ENCODE assay signal across 2 cellular contexts in the genomic region with DNA sequence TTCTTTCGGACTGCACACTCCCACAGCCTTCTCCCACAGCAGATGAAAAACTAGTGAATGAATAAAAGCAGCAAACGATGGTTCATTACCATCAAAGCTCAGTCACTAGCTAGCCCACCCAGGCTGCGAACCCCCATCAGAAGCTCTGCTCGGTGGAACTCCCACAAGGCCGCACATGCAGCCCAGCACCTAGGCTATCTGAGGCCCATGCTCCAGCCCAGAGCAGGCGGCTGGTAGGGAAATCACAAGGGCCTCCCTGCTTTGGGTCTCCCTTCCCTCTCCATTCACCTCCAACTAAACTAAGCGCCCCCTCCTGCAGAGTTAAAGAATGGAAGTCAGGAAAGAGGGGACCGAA.
TF ChIP-seq lines count a peak whose summit lies in the region.

No MANE protein-coding gene starts in this region.

TF ChIP-seq in IMR-90, 13 proteins besides CTCF, POLR2A, EP300 and RAD21:
- TF ChIP-seq RCOR1 (IDR thresholded peaks at IDR 0.05; ENCODE audit: insufficient replicate concordance, low read length), result no peak
- no peak for TF ChIP-seq NFE2L2 (IDR thresholded peaks at IDR 0.05; ENCODE audit: low read depth, low read length)
- no peak for TF ChIP-seq RFX5 (IDR thresholded peaks at IDR 0.05; ENCODE audit: low read depth, low read length)

TF ChIP-seq in H1, 55 proteins besides CTCF, POLR2A, EP300 and RAD21:
- TF ChIP-seq GABPA (IDR thresholded peaks at IDR 0.05; ENCODE audit: borderline replicate concordance, insufficient read depth, low read length) (no peak), ATF2 (IDR thresholded peaks at IDR 0.05; ENCODE audit: low read length) (no peak), TCF12 (IDR thresholded peaks at IDR 0.05; ENCODE audit: low read depth, low read length) (no peak), JUN (IDR thresholded peaks at IDR 0.05; ENCODE audit: low read depth, low read length) (no peak), TAF7 (optimal IDR thresholded peaks at IDR 0.05; ENCODE audit: borderline replicate concordance, low read depth, low read length) (no peak), CREB1 (IDR thresholded peaks at IDR 0.05) (no peak), POU5F1 (IDR thresholded peaks at IDR 0.05; ENCODE audit: low read depth, low read length) (no peak), EGR1 (IDR thresholded peaks at IDR 0.05; ENCODE audit: borderline replicate concordance, low read depth, low read length) (no peak), NRF1 (IDR thresholded peaks at IDR 0.05; ENCODE audit: low read depth, low read length) (no peak), RXRA (IDR thresholded peaks at IDR 0.05; ENCODE audit: insufficient read depth, low read depth, low read length) (no peak), SUZ12 (IDR thresholded peaks at IDR 0.05; ENCODE audit: low read length) (no peak), CHD1 (IDR thresholded peaks at IDR 0.05; ENCODE audit: low read depth, low read length) (no peak), BCL11A (IDR thresholded peaks at IDR 0.05; ENCODE audit: low read depth in 2 of 2, low read length in 2 of 2) (no peak)
